19 cellular contexts compared by ENCODE assay signal in the genomic region with DNA sequence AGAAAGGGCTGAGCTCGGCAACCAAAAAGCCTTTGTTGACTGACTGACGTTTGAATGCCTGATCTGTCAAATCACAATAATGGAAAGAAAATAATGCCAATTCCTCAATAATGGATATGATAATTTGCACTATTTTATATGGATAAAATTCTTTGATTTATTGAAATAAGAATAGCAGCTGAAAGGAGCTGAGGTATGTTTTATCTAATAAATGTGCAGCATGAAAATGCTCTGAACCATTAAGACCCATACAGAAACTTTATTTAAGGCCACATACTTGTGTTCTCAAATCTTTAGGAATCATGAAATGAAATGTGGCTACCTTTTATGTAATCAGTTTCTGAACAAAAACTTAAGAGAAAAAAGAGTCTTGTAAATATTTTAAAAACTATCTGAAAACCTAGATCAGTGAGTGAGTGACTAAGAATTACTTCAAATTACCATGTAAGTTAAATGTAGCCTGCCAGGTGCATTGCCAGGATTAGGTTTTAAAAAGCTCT.
"Had no signal": no experiment of that assay in that cellular context is flagged by ENCODE, and none has a peak within 500 bp of the region (broad histone marks: within the 10 kb centered on the region; RNA-seq: fewer than 3 reads in every experiment).

No MANE protein-coding gene starts in this region.

- DNase-seq: dorsolateral prefrontal cortex; effector CD4-positive, alpha-beta T cell; left ventricle myocardium superior; lower lobe of right lung; nucleus accumbens; stimulated activated CD4-positive, alpha-beta T cell treated with anti-CD3 and anti-CD28 coated beads, Interleukin-12 subunit alpha, Interleukin-12 subunit beta, amount 100 ng/mL, for 4 hours; stimulated activated CD4-positive, alpha-beta T cell treated with anti-CD3 and anti-CD28 coated beads, Interleukin-1b, Interleukin-23, amount 100 ng/mL, for 48 hours; stimulated activated CD4-positive, alpha-beta T cell treated with anti-CD3 and anti-CD28 coated beads, Interleukin-4, amount 100 ng/mL, for 1 hour; stimulated activated CD8-positive, alpha-beta memory T cell treated with anti-CD3 and anti-CD28 coated beads, Interleukin-4, amount 100 ng/mL, for 48 hours; stimulated activated naive CD8-positive, alpha-beta T cell treated with anti-CD3 and anti-CD28 coated beads, Interleukin-15, Interleukin-2, amounts not matched to agents 100 U/mL and 50 U/mL, for 24 hours; substantia nigra; testis; tibial artery had no signal

- H3K27me3 ChIP-seq: dorsolateral prefrontal cortex, right atrium auricular region, testis, tibial artery had no signal

- H3K4me3 Mint-ChIP-seq: natural killer cell treated with Interleukin-12 subunit alpha and Interleukin-12 subunit beta and Interleukin-15 and Interleukin-18, amount 100 ng/mL, for 72 hours; type B pancreatic cell had no signal

- H3K4me1 ChIP-seq: prostate gland, right atrium auricular region, testis, tibial artery had no signal

- H3K9me3 ChIP-seq: lower lobe of right lung, prostate gland, testis, tibial artery had no signal

- H3K9me3 Mint-ChIP-seq: natural killer cell treated with Interleukin-12 subunit alpha and Interleukin-12 subunit beta and Interleukin-15 and Interleukin-18, amount 100 ng/mL, for 72 hours; type B pancreatic cell had no signal

- H3K4me3 ChIP-seq: dorsolateral prefrontal cortex, lower lobe of right lung, prostate gland, right atrium auricular region, smooth muscle cell, testis, tibial artery had no signal

- H3K27ac ChIP-seq: lower lobe of right lung, prostate gland, right atrium auricular region, testis, tibial artery had no signal

- H3K4me2 ChIP-seq: smooth muscle cell had no signal

- ATAC-seq: left ventricle myocardium superior; lower lobe of right lung; natural killer cell treated with Interleukin-12 subunit alpha and Interleukin-12 subunit beta and Interleukin-15 and Interleukin-18, amount 100 ng/mL, for 72 hours; sciatic nerve; stimulated activated naive CD8-positive, alpha-beta T cell treated with anti-CD3 and anti-CD28 coated beads, Interleukin-15, Interleukin-2, amounts not matched to agents 100 U/mL and 50 U/mL, for 24 hours had no signal

- H3K27ac Mint-ChIP-seq: natural killer cell treated with Interleukin-12 subunit alpha and Interleukin-12 subunit beta and Interleukin-15 and Interleukin-18, amount 100 ng/mL, for 72 hours; type B pancreatic cell had no signal

- H3K36me3 Mint-ChIP-seq: natural killer cell treated with Interleukin-12 subunit alpha and Interleukin-12 subunit beta and Interleukin-15 and Interleukin-18, amount 100 ng/mL, for 72 hours; type B pancreatic cell had no signal

- H3K36me3 ChIP-seq: lower lobe of right lung, prostate gland, right atrium auricular region, tibial artery had no signal
